In the genomic region with DNA sequence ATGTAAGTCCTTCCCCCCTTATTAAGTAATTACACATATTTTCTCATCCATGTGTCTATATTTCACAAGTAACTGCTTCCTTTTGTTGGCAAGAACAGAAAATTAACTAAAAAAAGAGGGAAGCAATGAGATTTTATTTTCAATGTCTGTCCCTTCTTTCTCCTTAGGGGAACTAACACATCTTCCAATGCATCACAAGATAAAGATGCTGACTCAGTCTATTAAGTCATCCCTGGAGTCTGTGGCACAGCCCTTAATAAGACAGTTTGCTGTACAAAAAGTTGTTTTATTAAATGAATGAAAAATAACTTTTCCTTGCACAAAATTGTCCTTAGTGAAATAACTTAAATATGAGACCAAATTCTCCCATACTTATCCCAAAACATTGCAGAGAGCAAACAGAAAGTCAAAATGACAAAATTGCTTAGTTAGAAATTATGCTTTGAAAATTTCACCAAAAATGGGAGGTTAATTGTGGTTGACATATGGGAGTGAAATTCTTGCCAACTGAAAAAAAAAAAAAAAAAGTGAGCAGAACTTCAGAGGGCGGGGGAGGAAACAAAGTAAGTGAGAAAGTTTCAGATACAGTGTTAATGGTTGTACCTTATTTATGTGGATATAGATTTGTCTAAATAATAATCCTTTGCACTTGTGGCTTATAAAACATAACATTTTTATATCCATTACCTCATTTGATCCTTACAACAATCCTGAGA, we compare ENCODE assay signal across 15 cellular contexts.
DNase-seq lines count a peak whose midpoint lies in the region; ATAC-seq, FAIRE-seq and TF ChIP-seq lines count a peak whose summit lies in the region.
"Had no signal": no experiment of that assay in that cellular context is flagged by ENCODE, and none has a peak within 500 bp of the region (broad histone marks: within the 10 kb centered on the region; RNA-seq: fewer than 3 reads in every experiment).

No MANE protein-coding gene starts in this region.

- H3K27ac Mint-ChIP-seq in MCF 10A (ENCODE audit: low read depth, unreplicated experiment) = no peak overlapping the region
- H3K27ac Mint-ChIP-seq: immature natural killer cell; natural killer cell treated with Interleukin-12 subunit alpha and Interleukin-12 subunit beta and Interleukin-15 and Interleukin-18, amount 100 ng/mL, for 72 hours had no signal

- no peak for TF ChIP-seq POLR2A in breast epithelium (IDR thresholded peaks at IDR 0.05)

- H3K9ac ChIP-seq in SK-N-MC (ENCODE audit: insufficient read length) = no peak overlapping the region

- POLR2A ChIA-PET in MCF 10A (lab: Yijun Ruan, JAX) = no interaction called here

- no peaks in the 10 kb centered on the region for H3K4me1 ChIP-seq in breast epithelium

- no peaks in the 10 kb centered on the region for H3K27me3 ChIP-seq in breast epithelium
- H3K27me3 ChIP-seq: stomach had no signal

- FAIRE-seq in urothelium cell line (lab: Jason Lieb, UNC) = no peak

- H3K36me3 ChIP-seq in breast epithelium (no peaks in the 10 kb centered on the region), SK-N-MC (ENCODE audit: insufficient read depth, low read length) (no peaks in the 10 kb centered on the region)
- H3K36me3 ChIP-seq: stomach had no signal

- CTCF ChIA-PET in MCF 10A (lab: Yijun Ruan, JAX) = no interaction called here

- BruUV-seq in MCF 10A (replicated peaks; lab: Mats Ljungman, UMichigan) = no TSS peak

- H3K9me3 ChIP-seq in breast epithelium (no peaks in the 10 kb centered on the region), SK-N-MC (ENCODE audit: low read depth, low read length) (no peaks in the 10 kb centered on the region)
- H3K9me3 ChIP-seq: stomach had no signal

- H3K4me3 Mint-ChIP-seq in MCF 10A (ENCODE audit: unreplicated experiment) = no peak overlapping the region
- H3K4me3 Mint-ChIP-seq: immature natural killer cell; natural killer cell treated with Interleukin-12 subunit alpha and Interleukin-12 subunit beta and Interleukin-15 and Interleukin-18, amount 100 ng/mL, for 72 hours had no signal

- H3K4me3 ChIP-seq in breast epithelium (no peak overlapping the region), SK-N-MC (peak overlapping the region; percentile 0; the same call in 1 of the 2 replicates)
- H3K4me3 ChIP-seq: stomach had no signal

- DNase-seq in MCF 10A (ENCODE audit: unreplicated experiment) (peak; percentile 9), breast epithelium (ENCODE audit: low spot score in 2 of 2) (no peak), SK-N-MC (ENCODE audit: low read depth, low spot score) (peak; percentile 16), fibroblast of gingiva (ENCODE audit: low read depth) (peak; percentile 44), urothelium cell line (ENCODE audit: low spot score) (peak; percentile 11), caudate nucleus (lab: John Stamatoyannopoulos, UW) (no peak), LoVo (ENCODE audit: low spot score) (no peak)
- DNase-seq: ACHN; activated effector memory CD4-positive, alpha-beta T cell treated with Interleukin-2 at 50 U/mL for 16 hours; dermis blood vessel endothelial cell; immature natural killer cell; KG1; stomach had no signal

- peaks cover 5% of the 10 kb centered on the region for H3K36me3 Mint-ChIP-seq in MCF 10A (ENCODE audit: insufficient read depth, unreplicated experiment)
- H3K36me3 Mint-ChIP-seq: immature natural killer cell; natural killer cell treated with Interleukin-12 subunit alpha and Interleukin-12 subunit beta and Interleukin-15 and Interleukin-18, amount 100 ng/mL, for 72 hours had no signal

- H3K27ac ChIP-seq in breast epithelium = no peak overlapping the region
- H3K27ac ChIP-seq in SK-N-MC = peak overlapping the region; percentile 2
- no peak overlapping the region for H3K27ac ChIP-seq in caudate nucleus (ENCODE audit: low read depth, low read length)
- H3K27ac ChIP-seq: stomach had no signal

- ATAC-seq in HG02623 (IDR thresholded peaks at IDR 0.05; ENCODE audit: unreplicated experiment) = no peak
- ATAC-seq: natural killer cell treated with Interleukin-12 subunit alpha and Interleukin-12 subunit beta and Interleukin-15 and Interleukin-18, amount 100 ng/mL, for 72 hours had no signal

- no peaks in the 10 kb centered on the region for H3K4me1 Mint-ChIP-seq in MCF 10A (ENCODE audit: insufficient read depth, unreplicated experiment)

- intact Hi-C loops in MCF 10A (cut with micrococcal nuclease) = no loop called here
- intact Hi-C loops in breast epithelium (cut with DNase I; ENCODE audit: low total_unique reads) = loop anchor here (10.0 kb wide), 1 partner anchor 184 kb away; no protein-coding TSS in a partner anchor

- TF ChIP-seq CTCF in MCF 10A (IDR thresholded peaks at IDR 0.05; ENCODE audit: unreplicated experiment) (no peak), breast epithelium (IDR thresholded peaks at IDR 0.05) (no peak)

- no peaks in the 10 kb centered on the region for H3K9me3 Mint-ChIP-seq in MCF 10A (ENCODE audit: unreplicated experiment)
- H3K9me3 Mint-ChIP-seq: immature natural killer cell; natural killer cell treated with Interleukin-12 subunit alpha and Interleukin-12 subunit beta and Interleukin-15 and Interleukin-18, amount 100 ng/mL, for 72 hours had no signal

- no peaks in the 10 kb centered on the region for H3K27me3 Mint-ChIP-seq in MCF 10A (ENCODE audit: insufficient read depth, unreplicated experiment)

Comparison
In these comparisons a context has a peak if more than half of its experiments do, and no peak if none do; other contexts are left out.
1. DNase-seq: peak in MCF 10A (single experiment), SK-N-MC (single experiment), fibroblast of gingiva (single experiment) and urothelium cell line (single experiment); none in breast epithelium (0 of 2), caudate nucleus (0 of 61) and LoVo (single experiment).